In the genomic region with DNA sequence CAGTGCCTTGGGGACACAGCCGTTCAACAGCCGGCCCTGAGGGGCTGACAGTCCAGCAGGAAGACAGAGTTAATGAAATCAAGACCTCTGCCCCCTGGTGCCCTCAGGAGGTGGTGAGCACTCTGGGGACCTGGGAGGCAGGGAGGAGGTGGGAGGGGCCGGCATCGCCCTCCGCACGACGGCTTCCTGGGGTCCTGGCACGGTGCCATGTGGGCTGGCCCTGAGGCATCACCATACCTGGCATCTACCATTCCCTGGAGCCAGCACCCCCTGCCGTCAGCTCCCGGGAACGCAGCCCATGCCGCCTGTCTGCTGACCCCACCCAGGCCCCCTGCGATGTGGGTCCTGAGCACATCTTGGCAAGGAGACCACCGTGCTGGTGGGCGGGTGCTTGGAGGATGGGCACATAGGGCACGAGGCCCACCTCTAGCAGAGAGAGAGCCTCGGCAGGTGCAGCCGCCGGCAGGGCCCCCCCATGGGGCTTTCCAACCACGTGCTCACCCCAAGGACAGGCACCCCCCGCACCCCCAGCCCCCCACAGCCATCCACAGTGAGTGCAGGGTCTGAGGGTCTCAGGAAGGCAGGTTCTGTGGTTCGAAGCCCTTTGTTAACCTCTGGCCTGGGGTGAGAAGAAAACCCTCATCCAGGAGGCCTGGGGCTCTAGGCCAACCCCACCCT, we compare ENCODE assay signal across 1 cellular context.
TF ChIP-seq lines count a peak whose summit lies in the region.

No MANE protein-coding gene starts in this region.

TF ChIP-seq in HepG2, 621 proteins besides CTCF, POLR2A, EP300 and RAD21 (continued from another document):
- TF ChIP-seq, protein P1, sequence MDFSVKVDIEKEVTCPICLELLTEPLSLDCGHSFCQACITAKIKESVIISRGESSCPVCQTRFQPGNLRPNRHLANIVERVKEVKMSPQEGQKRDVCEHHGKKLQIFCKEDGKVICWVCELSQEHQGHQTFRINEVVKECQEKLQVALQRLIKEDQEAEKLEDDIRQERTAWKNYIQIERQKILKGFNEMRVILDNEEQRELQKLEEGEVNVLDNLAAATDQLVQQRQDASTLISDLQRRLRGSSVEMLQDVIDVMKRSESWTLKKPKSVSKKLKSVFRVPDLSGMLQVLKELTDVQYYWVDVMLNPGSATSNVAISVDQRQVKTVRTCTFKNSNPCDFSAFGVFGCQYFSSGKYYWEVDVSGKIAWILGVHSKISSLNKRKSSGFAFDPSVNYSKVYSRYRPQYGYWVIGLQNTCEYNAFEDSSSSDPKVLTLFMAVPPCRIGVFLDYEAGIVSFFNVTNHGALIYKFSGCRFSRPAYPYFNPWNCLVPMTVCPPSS (IDR thresholded peaks at IDR 0.05) = no peak
- TF ChIP-seq SMC3 (IDR thresholded peaks at IDR 0.05; ENCODE audit: low read length) (no peak), ZNF891 (CRISPR knock-in tag; IDR thresholded peaks at IDR 0.05) (0 out of 2 replicates have a peak, but pooled peaks have one; percentile 9), RORA (CRISPR knock-in tag; IDR thresholded peaks at IDR 0.05) (no peak), TEAD3 (CRISPR knock-in tag; optimal IDR thresholded peaks at IDR 0.05; ENCODE audit: borderline replicate concordance) (peak; percentile 10), ZNF550 (CRISPR knock-in tag; IDR thresholded peaks at IDR 0.05; ENCODE audit: borderline replicate concordance) (no peak), ETV6 (CRISPR knock-in tag; conservative IDR thresholded peaks at IDR 0.05) (peak; percentile 17; the same call in 1 of the 2 replicates), IRX3 (CRISPR knock-in tag; IDR thresholded peaks at IDR 0.05; ENCODE audit: borderline replicate concordance, low read depth) (no peak), ZNF790 (CRISPR knock-in tag; IDR thresholded peaks at IDR 0.05; ENCODE audit: borderline replicate concordance) (no peak), RBM39 (IDR thresholded peaks at IDR 0.05; ENCODE audit: low read depth, low read length, poor library complexity, severe bottlenecking) (peak; percentile 32), NR2C2 (CRISPR knock-in tag; IDR thresholded peaks at IDR 0.05; ENCODE audit: borderline replicate concordance) (no peak), THAP11 (CRISPR knock-in tag; IDR thresholded peaks at IDR 0.05) (0 out of 2 replicates have a peak, but pooled peaks have one; percentile 4), KLF15 (CRISPR knock-in tag; IDR thresholded peaks at IDR 0.05; ENCODE audit: borderline replicate concordance) (0 out of 2 replicates have a peak, but pooled peaks have one; percentile 28), ZNF558 (CRISPR knock-in tag; IDR thresholded peaks at IDR 0.05; ENCODE audit: borderline replicate concordance) (no peak), ZNF235 (CRISPR knock-in tag; IDR thresholded peaks at IDR 0.05; ENCODE audit: borderline replicate concordance) (peak; percentile 85), ZNF234 (CRISPR knock-in tag; conservative IDR thresholded peaks at IDR 0.05) (no peak), SP1 (IDR thresholded peaks at IDR 0.05) (no peak), SP1 (CRISPR knock-in tag; IDR thresholded peaks at IDR 0.05) (0 out of 2 replicates have a peak, but pooled peaks have one; percentile 53), MTA1 (CRISPR knock-in tag; IDR thresholded peaks at IDR 0.05; ENCODE audit: borderline replicate concordance) (0 out of 2 replicates have a peak, but pooled peaks have one; percentile 5), ZZZ3 (CRISPR knock-in tag; IDR thresholded peaks at IDR 0.05; ENCODE audit: borderline replicate concordance) (peak; percentile 83), ATF7-NPFF (CRISPR knock-in tag; IDR thresholded peaks at IDR 0.05; ENCODE audit: low read depth) (peak; percentile 45; the same call in 1 of the 2 replicates), GFI1 (CRISPR knock-in tag; IDR thresholded peaks at IDR 0.05; ENCODE audit: borderline replicate concordance) (no peak), MED13 (CRISPR knock-in tag; IDR thresholded peaks at IDR 0.05) (no peak), ZKSCAN8 (CRISPR knock-in tag; IDR thresholded peaks at IDR 0.05; ENCODE audit: borderline replicate concordance) (0 out of 2 replicates have a peak, but pooled peaks have one; percentile 7), GABPB1 (CRISPR knock-in tag; IDR thresholded peaks at IDR 0.05) (peak; percentile 23; the same call in 1 of the 2 replicates), POLR2G (IDR thresholded peaks at IDR 0.05; ENCODE audit: low read depth, low read length) (no peak)
- TF ChIP-seq, protein P2, sequence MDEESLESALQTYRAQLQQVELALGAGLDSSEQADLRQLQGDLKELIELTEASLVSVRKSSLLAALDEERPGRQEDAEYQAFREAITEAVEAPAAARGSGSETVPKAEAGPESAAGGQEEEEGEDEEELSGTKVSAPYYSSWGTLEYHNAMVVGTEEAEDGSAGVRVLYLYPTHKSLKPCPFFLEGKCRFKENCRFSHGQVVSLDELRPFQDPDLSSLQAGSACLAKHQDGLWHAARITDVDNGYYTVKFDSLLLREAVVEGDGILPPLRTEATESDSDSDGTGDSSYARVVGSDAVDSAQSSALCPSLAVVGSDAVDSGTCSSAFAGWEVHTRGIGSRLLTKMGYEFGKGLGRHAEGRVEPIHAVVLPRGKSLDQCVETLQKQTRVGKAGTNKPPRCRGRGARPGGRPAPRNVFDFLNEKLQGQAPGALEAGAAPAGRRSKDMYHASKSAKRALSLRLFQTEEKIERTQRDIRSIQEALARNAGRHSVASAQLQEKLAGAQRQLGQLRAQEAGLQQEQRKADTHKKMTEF (CRISPR knock-in tag; IDR thresholded peaks at IDR 0.05) = peak; percentile 45; the same call in 1 of the 2 replicates
